ENCODE assay signal across 16 cellular contexts in genomic region chr11:116598036-116598435, GRCh38.
DNase-seq lines count a peak whose midpoint lies in the region; ATAC-seq, FAIRE-seq and TF ChIP-seq lines count a peak whose summit lies in the region.
"Had no signal": no experiment of that assay in that cellular context is flagged by ENCODE, and none has a peak within 500 bp of the region (broad histone marks: within the 10 kb centered on the region; RNA-seq: fewer than 3 reads in every experiment).

No MANE protein-coding gene starts in this region.

- H3K4me3 ChIP-seq in WERI-Rb-1 (ENCODE audit: low read depth, low read length), result no peak overlapping the region
- no peak overlapping the region for H3K4me3 ChIP-seq in neuronal stem cell (ENCODE audit: low read length in 2 of 2)
- no peak overlapping the region for H3K4me3 ChIP-seq in suprapubic skin
- H3K4me3 ChIP-seq: GM12878, HAP-1 had no signal

- peak overlapping the region; percentile 86 for H3K23ac ChIP-seq in neuronal stem cell (ENCODE audit: low read depth, low read length, poor library complexity)

- H2AFZ ChIP-seq in neuronal stem cell (ENCODE audit: low read length), result no peak overlapping the region

- no peaks in the 10 kb centered on the region for H3K79me1 ChIP-seq in neuronal stem cell (ENCODE audit: low read depth, low read length)

- H3K9me3 ChIP-seq in WERI-Rb-1 (ENCODE audit: severe bottlenecking) (no peaks in the 10 kb centered on the region), neuronal stem cell (replicated peaks in 1 of 2; ENCODE audit: control insufficient read depth in 2 of 2, insufficient read depth in 1 of 2, low read depth in 1 of 2, low read length in 2 of 2) (no peaks in the 10 kb centered on the region), suprapubic skin (no peaks in the 10 kb centered on the region)
- H3K9me3 ChIP-seq: HAP-1 had no signal

- H2BK12ac ChIP-seq in neuronal stem cell (ENCODE audit: low read length), result peak overlapping the region; percentile 43

- H3K9ac ChIP-seq in neuronal stem cell (ENCODE audit: low read depth, low read length, poor library complexity), result no peak overlapping the region

- H3K14ac ChIP-seq in neuronal stem cell (ENCODE audit: low read length), result peak overlapping the region; percentile 99

- no peak for TF ChIP-seq EP300 in suprapubic skin (IDR thresholded peaks at IDR 0.05)

- no peak overlapping the region for H2AK5ac ChIP-seq in neuronal stem cell (ENCODE audit: low read depth, low read length)

- FAIRE-seq in HTR-8/SVneo (lab: Jason Lieb, UNC), result peak; percentile 55
- FAIRE-seq: A204.1, GM12878 had no signal

- TF ChIP-seq POLR2A in suprapubic skin (IDR thresholded peaks at IDR 0.05) (no peak), GM18505 (IDR thresholded peaks at IDR 0.05; ENCODE audit: borderline replicate concordance, extremely low read depth, insufficient read depth, insufficient read length) (no peak)

- no CpG with 5 or more reads among the region's 6 CpGs for WGBS in neuronal stem cell (ENCODE audit: extremely low coverage in 2 of 2, insufficient read length in 2 of 2, insufficient replicate concordance in 1 of 2), 2 donors
- 86% methylated on average over 6 of the region's 6 CpGs for WGBS in suprapubic skin

- no peak overlapping the region for H2BK15ac ChIP-seq in neuronal stem cell (ENCODE audit: low read length)

- no peak overlapping the region for H2BK120ac ChIP-seq in neuronal stem cell (ENCODE audit: low read depth, low read length)

- DNase-seq in HTR-8/SVneo (ENCODE audit: insufficient read length, low spot score) (no peak), WERI-Rb-1 (peak; percentile 0), neuronal stem cell (ENCODE audit: low spot score) (no peak), suprapubic skin (ENCODE audit: low spot score in 2 of 2) (peak; percentile 8 to 24)
- DNase-seq: C1 segment of cervical spinal cord; Calu3; CD4-positive, alpha-beta T cell; DMS79; GOT3 had no signal

- H3K4me2 ChIP-seq in neuronal stem cell (ENCODE audit: insufficient read depth, low read length, poor library complexity, severe bottlenecking), result no peak overlapping the region

- H2BK5ac ChIP-seq in neuronal stem cell (ENCODE audit: low read length), result no peak overlapping the region

- H3K18ac ChIP-seq in neuronal stem cell (ENCODE audit: low read length), result peak overlapping the region; percentile 51

- H3K4me1 ChIP-seq in neuronal stem cell (ENCODE audit: control insufficient read depth in 2 of 2, insufficient read depth in 1 of 2, low read depth in 1 of 2, low read length in 2 of 2), result no peaks in the 10 kb centered on the region
- H3K4me1 ChIP-seq in suprapubic skin, result no peaks in the 10 kb centered on the region
- H3K4me1 ChIP-seq: HAP-1 had no signal

- no peak for TF ChIP-seq CTCF in WERI-Rb-1 (IDR thresholded peaks at IDR 0.05; ENCODE audit: low read depth, low read length)
- no peak for TF ChIP-seq CTCF in suprapubic skin (IDR thresholded peaks at IDR 0.05)

- H3K36me3 ChIP-seq in WERI-Rb-1, result no peaks in the 10 kb centered on the region
- no peaks in the 10 kb centered on the region for H3K36me3 ChIP-seq in neuronal stem cell (replicated peaks in 1 of 2; ENCODE audit: control insufficient read depth in 2 of 2, insufficient read depth in 2 of 2, low read length in 2 of 2)
- H3K36me3 ChIP-seq in suprapubic skin, result no peaks in the 10 kb centered on the region
- H3K36me3 ChIP-seq: HAP-1 had no signal

- H4K8ac ChIP-seq in neuronal stem cell (ENCODE audit: low read depth, low read length), result no peak overlapping the region

- ATAC-seq in HG02642 (IDR thresholded peaks at IDR 0.05; ENCODE audit: poor library complexity, unreplicated experiment) (no peak), GM18505 (IDR thresholded peaks at IDR 0.05; ENCODE audit: unreplicated experiment) (no peak), GM19455 (IDR thresholded peaks at IDR 0.05; ENCODE audit: unreplicated experiment) (no peak)
- ATAC-seq: GM12878 had no signal

- H3K4ac ChIP-seq in neuronal stem cell (ENCODE audit: low read length), result no peak overlapping the region

- H4K91ac ChIP-seq in neuronal stem cell (ENCODE audit: low read depth, low read length, poor library complexity), result no peak overlapping the region

- no peak overlapping the region for H3K27ac ChIP-seq in WERI-Rb-1
- no peak overlapping the region for H3K27ac ChIP-seq in neuronal stem cell (replicated peaks; ENCODE audit: low read length)
- no peak overlapping the region for H3K27ac ChIP-seq in suprapubic skin
- H3K27ac ChIP-seq: HL-60 had no signal

- H3K27me3 ChIP-seq in WERI-Rb-1 (ENCODE audit: insufficient read depth, low read depth, severe bottlenecking), result no peaks in the 10 kb centered on the region
- peaks cover 0 to 25% (median 0%) of the 10 kb centered on the region in 3 experiments for H3K27me3 ChIP-seq in neuronal stem cell (ENCODE audit: control insufficient read depth in 3 of 3, insufficient read depth in 3 of 3, low read depth in 1 of 3, low read length in 3 of 3)
- H3K27me3 ChIP-seq in suprapubic skin, result peaks cover 25% of the 10 kb centered on the region

Comparison
In these comparisons a context has a peak if more than half of its experiments do, and no peak if none do; other contexts are left out.
1. DNase-seq: peak in WERI-Rb-1 (single experiment) and suprapubic skin (2 of 2); none in HTR-8/SVneo (single experiment) and neuronal stem cell (single experiment).